In genomic region chr13:80048802-80049201, GRCh38 we compare ENCODE assay signal across 8 cellular contexts.
A peak's percentile ranks its signal among the peaks of the same experiment; 100 is the strongest.
DNase-seq lines count a peak whose midpoint lies in the region; ATAC-seq lines count a peak whose summit lies in the region.

No MANE protein-coding gene starts in this region.

- DNase-seq in NCI-H748 (lab: John Stamatoyannopoulos, UW; ENCODE audit: unreplicated experiment) = peak; percentile 38
- DNase-seq in NCI-H748 treated with DMSO at 0.1 percent for 48 hours (lab: John Stamatoyannopoulos, UW) = no peak
- DNase-seq in NCI-H1436 treated with DMSO at 0.1 percent for 48 hours (lab: John Stamatoyannopoulos, UW) = peak; percentile 75
- DNase-seq in activated CD4-positive, alpha-beta T cell treated with anti-CD3 and anti-CD28 coated beads for 24 hours (ENCODE audit: low read depth in 2 of 2) = peak; percentile 30 to 39
- peak; percentile 72 to 94 for DNase-seq in dermis microvascular lymphatic vessel endothelial cell (ENCODE audit: low read depth in 2 of 2)
- peak; percentile 87 to 98 for DNase-seq in lung microvascular endothelial cell (ENCODE audit: low read depth in 2 of 2)
- DNase-seq in stimulated activated CD8-positive, alpha-beta memory T cell treated with anti-CD3 and anti-CD28 coated beads, Interleukin-15, amount 100 ng/mL, for 4 hours (ENCODE audit: low read depth in 2 of 2) = peak; percentile 24 to 51

- ATAC-seq in HG02763 (IDR thresholded peaks at IDR 0.05; ENCODE audit: unreplicated experiment) = peak; percentile 97
